1 cellular context compared by ENCODE assay signal in genomic region chr19:6126335-6126974, GRCh38.
TF ChIP-seq lines count a peak whose summit lies in the region.

No MANE protein-coding gene starts in this region.

TF ChIP-seq in K562, 482 proteins besides CTCF, POLR2A, EP300 and RAD21 (continued from another document and continues in another):
- TF ChIP-seq NKRF (IDR thresholded peaks at IDR 0.05; ENCODE audit: borderline replicate concordance) (no peak), KDM2B (CRISPR knock-in tag; IDR thresholded peaks at IDR 0.05) (no peak), ZHX1 (conservative IDR thresholded peaks at IDR 0.05; ENCODE audit: low read length) (no peak), ZNF75A (CRISPR knock-in tag; IDR thresholded peaks at IDR 0.05) (no peak), CREB5 (CRISPR knock-in tag; IDR thresholded peaks at IDR 0.05) (no peak), HOMEZ (CRISPR knock-in tag; IDR thresholded peaks at IDR 0.05) (no peak), MLLT1 (IDR thresholded peaks at IDR 0.05) (0 out of 4 replicates have a peak, but pooled peaks have one; percentile 14 to 35), EP400 (IDR thresholded peaks at IDR 0.05) (no peak), POU5F1 (IDR thresholded peaks at IDR 0.05; ENCODE audit: borderline replicate concordance, low read depth, low read length, partially characterized antibody) (no peak), THAP7 (CRISPR knock-in tag; IDR thresholded peaks at IDR 0.05) (no peak), HMGN3 (IDR thresholded peaks at IDR 0.05; ENCODE audit: borderline replicate concordance, extremely low read depth, insufficient read length, low read depth, low read length) (no peak), AFF4 (CRISPR knock-in tag; IDR thresholded peaks at IDR 0.05) (no peak), PPARD (CRISPR knock-in tag; IDR thresholded peaks at IDR 0.05) (no peak), MBD2 (IDR thresholded peaks at IDR 0.05; ENCODE audit: borderline replicate concordance, low read depth) (no peak), ZNF778 (CRISPR knock-in tag; IDR thresholded peaks at IDR 0.05) (no peak), MAFK (IDR thresholded peaks at IDR 0.05; ENCODE audit: low read length) (no peak), PCBP2 (IDR thresholded peaks at IDR 0.05; ENCODE audit: low read depth, low read length, poor library complexity, severe bottlenecking) (no peak), MEIS2 (IDR thresholded peaks at IDR 0.05; ENCODE audit: partially characterized antibody) (no peak), ASH1L (IDR thresholded peaks at IDR 0.05; ENCODE audit: borderline replicate concordance, low read depth, partially characterized antibody) (no peak), CHD4 (IDR thresholded peaks at IDR 0.05; ENCODE audit: insufficient read depth, insufficient replicate concordance, low read depth, low read length, poor library complexity, severe bottlenecking) (no peak), DEAF1 (CRISPR knock-in tag; IDR thresholded peaks at IDR 0.05) (peak; percentile 69), ZNF699 (CRISPR knock-in tag; IDR thresholded peaks at IDR 0.05; ENCODE audit: insufficient replicate concordance) (no peak), ZNF639 (CRISPR knock-in tag; conservative IDR thresholded peaks at IDR 0.05 in 1 of 2, IDR thresholded peaks at IDR 0.05 in 1 of 2) (no peak), ELF1 (tag; IDR thresholded peaks at IDR 0.05) (no peak), XRCC3 (IDR thresholded peaks at IDR 0.05) (no peak), CBX5 (IDR thresholded peaks at IDR 0.05; ENCODE audit: borderline replicate concordance, low read depth) (peak; percentile 60; the same call in 1 of the 2 replicates), L3MBTL2 (IDR thresholded peaks at IDR 0.05) (no peak), ZNF253 (CRISPR knock-in tag; conservative IDR thresholded peaks at IDR 0.05) (no peak), U2AF1 (optimal IDR thresholded peaks at IDR 0.05; ENCODE audit: low read depth, low read length) (no peak), RREB1 (CRISPR knock-in tag; IDR thresholded peaks at IDR 0.05) (no peak), ZNF717 (CRISPR knock-in tag; IDR thresholded peaks at IDR 0.05) (no peak), RBM17 (IDR thresholded peaks at IDR 0.05; ENCODE audit: borderline replicate concordance, low read depth, low read length) (no peak), NELFE (IDR thresholded peaks at IDR 0.05; ENCODE audit: insufficient read depth, insufficient read length) (no peak), SNRNP70 (optimal IDR thresholded peaks at IDR 0.05; ENCODE audit: low read depth, low read length) (no peak)
